22 cellular contexts compared by ENCODE assay signal in the genomic region with DNA sequence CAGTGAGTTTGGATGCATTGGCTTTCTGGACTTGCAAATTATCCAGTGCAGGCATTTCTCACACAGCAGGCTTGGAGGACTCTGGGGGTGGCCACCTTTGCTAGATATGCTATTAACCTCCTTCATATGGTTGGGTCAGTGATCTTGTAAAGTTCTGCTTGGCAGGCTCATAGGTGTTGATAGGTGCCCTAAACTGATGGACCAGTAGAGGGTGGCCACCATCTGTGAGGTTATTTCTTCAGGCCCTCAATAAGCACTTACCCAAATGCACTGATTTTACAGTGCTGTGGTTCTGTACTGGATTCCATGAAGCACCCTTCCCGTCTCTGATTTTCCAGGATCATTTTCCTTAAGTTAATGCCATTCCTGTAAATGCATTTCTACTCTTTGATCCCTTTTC.
"Had no signal": no experiment of that assay in that cellular context is flagged by ENCODE, and none has a peak within 500 bp of the region (broad histone marks: within the 10 kb centered on the region; RNA-seq: fewer than 3 reads in every experiment).

No MANE protein-coding gene starts in this region.

- H3K4me3 Mint-ChIP-seq: dendritic cell treated with granulocyte-macrophage colony-stimulating factor and Interleukin-4, amounts not matched to agents 40 ng/mL and 50 ng/mL, for 4 days; effector memory CD8-positive, alpha-beta T cell; immature natural killer cell; memory B cell; naive B cell; nephron progenitor cell; stimulated activated naive B cell treated with anti-CD40 and anti-IgM and Interleukin-4, amounts not matched to agents 10 μg/mL and 1 μg/mL and 100 μg/mL, for 72 hours; stimulated activated naive CD8-positive, alpha-beta T cell treated with anti-CD3 and anti-CD28 coated beads, Interleukin-15, amount 100 ng/mL, for 72 hours had no signal

- H3K27me3 Mint-ChIP-seq: dendritic cell treated with granulocyte-macrophage colony-stimulating factor and Interleukin-4, amounts not matched to agents 40 ng/mL and 50 ng/mL, for 4 days; effector memory CD8-positive, alpha-beta T cell; memory B cell; naive B cell; stimulated activated naive B cell treated with anti-CD40 and anti-IgM and Interleukin-4, amounts not matched to agents 10 μg/mL and 1 μg/mL and 100 μg/mL, for 72 hours; stimulated activated naive CD8-positive, alpha-beta T cell treated with anti-CD3 and anti-CD28 coated beads, Interleukin-15, amount 100 ng/mL, for 72 hours had no signal

- H3K27ac ChIP-seq: foreskin keratinocyte, left lung, lower lobe of right lung, parathyroid adenoma, prostate gland, spleen, testis, tibial nerve, upper lobe of right lung, vagina had no signal

- H3K27me3 ChIP-seq: foreskin keratinocyte, left lung, spleen, testis, tibial nerve, upper lobe of right lung, vagina had no signal

- H3K9me3 ChIP-seq: prostate gland, testis, vagina had no signal

- H3K4me1 ChIP-seq: foreskin keratinocyte, left lung, lower lobe of right lung, parathyroid adenoma, prostate gland, spleen, testis, tibial nerve, upper lobe of right lung, vagina had no signal

- H3K27ac Mint-ChIP-seq: dendritic cell treated with granulocyte-macrophage colony-stimulating factor and Interleukin-4, amounts not matched to agents 40 ng/mL and 50 ng/mL, for 4 days; effector memory CD8-positive, alpha-beta T cell; immature natural killer cell; memory B cell; stimulated activated naive B cell treated with anti-CD40 and anti-IgM and Interleukin-4, amounts not matched to agents 10 μg/mL and 1 μg/mL and 100 μg/mL, for 72 hours had no signal

- DNase-seq: effector memory CD8-positive, alpha-beta T cell; foreskin keratinocyte; immature natural killer cell; left lung; lower lobe of right lung; naive B cell; nephron progenitor cell; spleen; stimulated activated CD4-positive, alpha-beta T cell treated with anti-CD3 and anti-CD28 coated beads, Interleukin-15, amount 100 ng/mL, for 24 hours; stimulated activated CD4-positive, alpha-beta T cell treated with anti-CD3 and anti-CD28 coated beads, Interleukin-1b, Interleukin-23, amount 100 ng/mL, for 48 hours; stimulated activated CD4-positive, alpha-beta T cell treated with anti-CD3 and anti-CD28 coated beads, Interleukin-4, amount 100 ng/mL, for 24 hours; stimulated activated naive B cell treated with anti-CD40 and anti-IgM and Interleukin-4, amounts not matched to agents 10 μg/mL and 1 μg/mL and 100 μg/mL, for 72 hours; stimulated activated naive CD8-positive, alpha-beta T cell treated with anti-CD3 and anti-CD28 coated beads, Interleukin-15, amount 100 ng/mL, for 72 hours; testis; upper lobe of right lung had no signal

- ATAC-seq: effector memory CD8-positive, alpha-beta T cell; foreskin keratinocyte; left lung; lower lobe of right lung; sciatic nerve; stimulated activated naive B cell treated with anti-CD40 and anti-IgM and Interleukin-4, amounts not matched to agents 10 μg/mL and 1 μg/mL and 100 μg/mL, for 72 hours; stimulated activated naive CD8-positive, alpha-beta T cell treated with anti-CD3 and anti-CD28 coated beads, Interleukin-15, amount 100 ng/mL, for 72 hours; upper lobe of right lung had no signal

- H3K4me1 Mint-ChIP-seq: immature natural killer cell; memory B cell; naive B cell; stimulated activated naive B cell treated with anti-CD40 and anti-IgM and Interleukin-4, amounts not matched to agents 10 μg/mL and 1 μg/mL and 100 μg/mL, for 72 hours; stimulated activated naive CD8-positive, alpha-beta T cell treated with anti-CD3 and anti-CD28 coated beads, Interleukin-15, amount 100 ng/mL, for 72 hours had no signal

- H3K36me3 ChIP-seq: prostate gland had no signal

- H3K9ac ChIP-seq: parathyroid adenoma had no signal

- H3K4me3 ChIP-seq: left lung, lower lobe of right lung, prostate gland, spleen, testis, tibial nerve, upper lobe of right lung, vagina had no signal

- H3K79me2 ChIP-seq: parathyroid adenoma had no signal
